Comparison of ENCODE assay signal across 24 cellular contexts in the genomic region with DNA sequence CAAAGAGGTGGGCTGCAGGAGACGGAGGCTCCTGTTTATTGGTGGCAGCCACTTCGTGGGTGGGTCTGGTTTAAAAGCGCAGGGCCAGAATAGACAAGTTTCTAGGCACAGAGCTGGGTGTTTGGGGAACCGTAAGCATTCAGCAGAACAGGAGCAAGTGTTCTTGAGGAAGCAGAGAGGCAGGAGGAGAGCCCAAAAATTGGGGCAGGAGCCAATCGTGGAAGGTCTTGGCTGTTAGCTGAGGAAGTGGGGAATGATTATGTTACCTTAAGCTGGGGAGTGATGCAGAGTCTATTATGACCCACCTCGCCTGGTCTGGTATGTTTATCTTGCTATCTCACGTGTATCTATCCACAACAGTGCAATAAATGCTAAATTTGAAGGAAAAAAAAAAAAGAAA.
A peak's percentile ranks its signal among the peaks of the same experiment; 100 is the strongest.
DNase-seq lines count a peak whose midpoint lies in the region; ATAC-seq, FAIRE-seq and TF ChIP-seq lines count a peak whose summit lies in the region.
"Had no signal": no experiment of that assay in that cellular context is flagged by ENCODE, and none has a peak within 500 bp of the region (broad histone marks: within the 10 kb centered on the region; RNA-seq: fewer than 3 reads in every experiment).

No MANE protein-coding gene starts in this region.

- no peak overlapping the region for H2AFZ ChIP-seq in neural progenitor cell (replicated peaks)
- H2AFZ ChIP-seq: PC-9 had no signal

- peaks cover 0 to 25% of the 10 kb centered on the region in 2 donors for H3K4me1 ChIP-seq in breast epithelium
- peaks cover 17 to 70% (median 53%) of the 10 kb centered on the region in 4 donors for H3K4me1 ChIP-seq in esophagus muscularis mucosa
- H3K4me1 ChIP-seq in neural progenitor cell, result peaks cover 29% of the 10 kb centered on the region
- peaks cover 58 to 72% of the 10 kb centered on the region in 2 donors for H3K4me1 ChIP-seq in thyroid gland

- intact Hi-C loops in breast epithelium (cut with DNase I; ENCODE audit: low total_unique reads), result no loop called here
- intact Hi-C loops in MCF 10A (cut with micrococcal nuclease), result no loop called here
- intact Hi-C loops in esophagus muscularis mucosa (cut with DNase I), result no loop called here
- intact Hi-C loops in thyroid gland (cut with DNase I), result no loop called here

- H3K4me2 ChIP-seq in neural progenitor cell, result no peak overlapping the region

- no peaks in the 10 kb centered on the region for H3K27me3 ChIP-seq in breast epithelium
- H3K27me3 ChIP-seq in esophagus muscularis mucosa, result no peaks in the 10 kb centered on the region
- peaks cover 7% of the 10 kb centered on the region for H3K27me3 ChIP-seq in neural progenitor cell
- no peaks in the 10 kb centered on the region for H3K27me3 ChIP-seq in thyroid gland
- H3K27me3 ChIP-seq: SJCRH30 had no signal

- no peak for DNase-seq in breast epithelium (ENCODE audit: low spot score in 2 of 2)
- no peak for DNase-seq in MCF 10A (ENCODE audit: unreplicated experiment)
- DNase-seq in esophagus muscularis mucosa (ENCODE audit: extremely low spot score), result no peak
- DNase-seq in neural progenitor cell (ENCODE audit: low spot score), result no peak
- DNase-seq in thyroid gland, result peak; percentile 56 to 60
- DNase-seq in NAMALWA (ENCODE audit: low spot score), result no peak
- DNase-seq in H54 (ENCODE audit: insufficient read length, low spot score), result no peak
- DNase-seq: 8988T, ACHN, GOT3, HCEC 1CT, Karpas-422, NCI-H1105 treated with DMSO at 0.1 percent for 48 hours, NCI-H1694, NCI-H2029 treated with DMSO at 0.1 percent for 48 hours, NCI-H2227 treated with DMSO at 0.1 percent for 48 hours, NCI-H526 treated with DMSO at 0.1 percent for 48 hours, PC-9, SJCRH30 had no signal

- FAIRE-seq in H54 (lab: Jason Lieb, UNC), result no peak
- FAIRE-seq: D721Med, GM18507 had no signal

- TF ChIP-seq CTCF in breast epithelium (IDR thresholded peaks at IDR 0.05) (no peak), MCF 10A (IDR thresholded peaks at IDR 0.05; ENCODE audit: unreplicated experiment) (no peak), esophagus muscularis mucosa (IDR thresholded peaks at IDR 0.05) (no peak), neural progenitor cell (IDR thresholded peaks at IDR 0.05) (no peak), thyroid gland (IDR thresholded peaks at IDR 0.05) (no peak)

- no peak overlapping the region for H3K4me3 ChIP-seq in breast epithelium
- no peak overlapping the region for H3K4me3 ChIP-seq in esophagus muscularis mucosa
- no peak overlapping the region for H3K4me3 ChIP-seq in neural progenitor cell
- no peak overlapping the region for H3K4me3 ChIP-seq in thyroid gland (replicated peaks in 1 of 3)
- H3K4me3 ChIP-seq: PC-9, SJCRH30 had no signal

- H3K4me1 Mint-ChIP-seq in MCF 10A (ENCODE audit: insufficient read depth, unreplicated experiment), result peaks cover 40% of the 10 kb centered on the region
- H3K4me1 Mint-ChIP-seq in neural progenitor cell, result peaks cover 26% of the 10 kb centered on the region

- H3K27ac ChIP-seq in breast epithelium, result peak overlapping the region; percentile 74 to 86
- peak overlapping the region; percentile 1 to 74 (median 72) for H3K27ac ChIP-seq in esophagus muscularis mucosa (replicated peaks in 1 of 4)
- H3K27ac ChIP-seq in neural progenitor cell, result no peak overlapping the region
- peak overlapping the region; percentile 72 to 84 (median 77) for H3K27ac ChIP-seq in thyroid gland
- H3K27ac ChIP-seq: PC-9, SJCRH30 had no signal

- H3F3A ChIP-seq in neural progenitor cell (ENCODE audit: low read depth), result peaks cover 26% of the 10 kb centered on the region

- no peak for TF ChIP-seq EP300 in esophagus muscularis mucosa (IDR thresholded peaks at IDR 0.05)

- 84% methylated on average over 7 of the region's 7 CpGs for WGBS in esophagus muscularis mucosa
- 40 to 49% methylated on average over 7 of the region's 7 CpGs for WGBS in thyroid gland, 2 donors

- H3K36me3 Mint-ChIP-seq in MCF 10A (ENCODE audit: insufficient read depth, unreplicated experiment) (peaks cover 6% of the 10 kb centered on the region), neural progenitor cell (no peaks in the 10 kb centered on the region)

- no peaks in the 10 kb centered on the region for H3K36me3 ChIP-seq in breast epithelium
- no peaks in the 10 kb centered on the region for H3K36me3 ChIP-seq in esophagus muscularis mucosa
- H3K36me3 ChIP-seq in neural progenitor cell, result no peaks in the 10 kb centered on the region
- no peaks in the 10 kb centered on the region for H3K36me3 ChIP-seq in thyroid gland
- H3K36me3 ChIP-seq: BE2C, SJCRH30 had no signal

- ATAC-seq in GM19463 (IDR thresholded peaks at IDR 0.05; ENCODE audit: unreplicated experiment), result no peak
- ATAC-seq: SK-N-SH treated with all-trans-retinoic acid at 6 μM for 48 hours had no signal

- no TSS peak for BruUV-seq in MCF 10A (replicated peaks; lab: Mats Ljungman, UMichigan)

- TF ChIP-seq POLR2A in breast epithelium (IDR thresholded peaks at IDR 0.05), result no peak
- TF ChIP-seq POLR2A in esophagus muscularis mucosa (IDR thresholded peaks at IDR 0.05; ENCODE audit: low read depth), result no peak
- TF ChIP-seq POLR2A in thyroid gland (IDR thresholded peaks at IDR 0.05), result no peak
- no peak for TF ChIP-seq POLR2A in H54 (IDR thresholded peaks at IDR 0.05; ENCODE audit: low read depth, low read length)

- H3K9me3 ChIP-seq in breast epithelium (no peaks in the 10 kb centered on the region), esophagus muscularis mucosa (no peaks in the 10 kb centered on the region), neural progenitor cell (ENCODE audit: low read depth) (no peaks in the 10 kb centered on the region), thyroid gland (no peaks in the 10 kb centered on the region)
- H3K9me3 ChIP-seq: BE2C, SJCRH30 had no signal

- H3K9me3 Mint-ChIP-seq in MCF 10A (ENCODE audit: unreplicated experiment) (no peaks in the 10 kb centered on the region), neural progenitor cell (no peaks in the 10 kb centered on the region)

- no peaks in the 10 kb centered on the region for H3K79me2 ChIP-seq in neural progenitor cell (ENCODE audit: low read depth)

- H4K20me1 ChIP-seq in neural progenitor cell (ENCODE audit: low read depth), result no peaks in the 10 kb centered on the region

- H3K27ac Mint-ChIP-seq in MCF 10A (ENCODE audit: low read depth, unreplicated experiment) (no peak overlapping the region), neural progenitor cell (peak overlapping the region; percentile 7)

- POLR2A ChIA-PET in MCF 10A (lab: Yijun Ruan, JAX), result interaction anchor here (1.1 kb wide), 1 partner anchor 23 kb away, joined by 4 read pairs; no protein-coding TSS in a partner anchor

- H3K27me3 Mint-ChIP-seq in MCF 10A (ENCODE audit: insufficient read depth, unreplicated experiment), result no peaks in the 10 kb centered on the region
- peaks cover 4% of the 10 kb centered on the region for H3K27me3 Mint-ChIP-seq in neural progenitor cell (ENCODE audit: insufficient read depth, low read depth)

- H3K9ac ChIP-seq in neural progenitor cell, result no peak overlapping the region

- CTCF ChIA-PET in MCF 10A (lab: Yijun Ruan, JAX), result interaction anchor here (2.0 kb wide), 1 partner anchor 21 kb away, joined by 5 read pairs; no protein-coding TSS in a partner anchor

- H3K4me3 Mint-ChIP-seq in MCF 10A (ENCODE audit: unreplicated experiment) (no peak overlapping the region), neural progenitor cell (no peak overlapping the region)

Comparison
In these comparisons a context has a peak if more than half of its experiments do, and no peak if none do; other contexts are left out.
1. DNase-seq: peak in thyroid gland (2 of 2); none in breast epithelium (0 of 2), MCF 10A (single experiment), esophagus muscularis mucosa (single experiment), neural progenitor cell (single experiment), NAMALWA (single experiment) and H54 (single experiment).